9 cellular contexts compared by ENCODE assay signal in the genomic region with DNA sequence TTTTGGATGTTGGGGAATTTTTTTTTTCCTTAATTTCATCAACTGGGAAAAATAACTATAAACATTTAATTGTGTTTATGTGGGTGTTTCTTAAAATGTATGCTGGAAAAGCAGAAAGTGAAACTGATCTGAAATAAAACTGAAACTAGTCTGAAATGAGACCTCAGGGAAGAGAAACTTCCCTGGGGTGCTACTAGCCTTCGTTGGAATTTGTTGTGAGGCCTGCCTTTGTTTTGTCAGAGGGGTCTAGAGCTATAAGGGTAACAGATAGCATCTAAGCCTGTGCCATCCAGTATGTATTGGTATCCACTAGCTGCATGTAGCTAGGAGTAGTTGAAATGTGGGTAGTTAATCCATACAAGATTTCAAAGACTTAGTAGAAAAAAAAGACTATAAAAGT. TPM values are rescaled to one million over a fixed set of nuclear protein-coding genes. Genes with fewer than 3 reads are reported as not detected.
DNase-seq lines count a peak whose midpoint lies in the region; ATAC-seq and TF ChIP-seq lines count a peak whose summit lies in the region.
"Had no signal": no experiment of that assay in that cellular context is flagged by ENCODE, and none has a peak within 500 bp of the region (broad histone marks: within the 10 kb centered on the region; RNA-seq: fewer than 3 reads in every experiment).

No MANE protein-coding gene starts in this region.

- POLR2A ChIA-PET in CD4-positive, alpha-beta memory T cell (lab: Charles Lee; ENCODE audit: partially characterized antibody) = no interaction called here
- POLR2A ChIA-PET in HEK293T (lab: Yijun Ruan, JAX) = interaction anchor here (0.6 kb wide), 1 partner anchor 11 kb away, joined by 4 read pairs; no protein-coding TSS in a partner anchor

- no peaks in the 10 kb centered on the region for H3K79me2 ChIP-seq in OCI-LY3 (ENCODE audit: low read length)

- H3K9me3 Mint-ChIP-seq in CD4-positive, alpha-beta memory T cell = peaks cover 0 to 6% (median 0%) of the 10 kb centered on the region in 8 donors
- peaks cover 17% of the 10 kb centered on the region for H3K9me3 Mint-ChIP-seq in osteocyte (ENCODE audit: unreplicated experiment)

- peaks cover 0 to 4% of the 10 kb centered on the region in 2 donors for H3K9me3 ChIP-seq in CD4-positive, alpha-beta memory T cell (ENCODE audit: control insufficient read depth in 1 of 2, low read length in 2 of 2)
- H3K9me3 ChIP-seq in OCI-LY3 (ENCODE audit: insufficient read depth, low read length) = no peaks in the 10 kb centered on the region

- peak overlapping the region; percentile 56 to 85 (median 74) for H3K4me3 Mint-ChIP-seq in CD4-positive, alpha-beta memory T cell
- H3K4me3 Mint-ChIP-seq in osteocyte (ENCODE audit: unreplicated experiment) = peak overlapping the region; percentile 75

- intact Hi-C loops in CD4-positive, alpha-beta memory T cell (cut with micrococcal nuclease) = no loop called here
- intact Hi-C loops in posterior vena cava (cut with DNase I) = loop anchor here in 1 of 2 donors (10.0 kb wide), 1 partner anchor 108 kb away; no protein-coding TSS in a partner anchor

- H3K9ac ChIP-seq in OCI-LY3 (ENCODE audit: low read length) = no peak overlapping the region

- H3K36me3 Mint-ChIP-seq in CD4-positive, alpha-beta memory T cell = no peaks in the 10 kb centered on the region
- H3K36me3 Mint-ChIP-seq in osteocyte (ENCODE audit: unreplicated experiment) = peaks cover 28% of the 10 kb centered on the region

- ATAC-seq in GM19351 (IDR thresholded peaks at IDR 0.05; ENCODE audit: unreplicated experiment) = no peak

- H3K4me1 ChIP-seq in CD4-positive, alpha-beta memory T cell (ENCODE audit: insufficient read depth, low read length) = peaks cover 12% of the 10 kb centered on the region
- peaks cover 16% of the 10 kb centered on the region for H3K4me1 ChIP-seq in OCI-LY3 (ENCODE audit: low read length)

- H3K4me3 ChIP-seq in CD4-positive, alpha-beta memory T cell (ENCODE audit: low read length in 2 of 2) = no peak overlapping the region
- H3K4me3 ChIP-seq in OCI-LY3 (ENCODE audit: low read length) = no peak overlapping the region; the same call in 1 of the 2 replicates
- peak overlapping the region; percentile 11 for H3K4me3 ChIP-seq in epithelial cell of proximal tubule (ENCODE audit: low read depth, low read length)

- H4K20me1 ChIP-seq in OCI-LY3 (ENCODE audit: insufficient read depth, low read length) = no peaks in the 10 kb centered on the region

- H2AFZ ChIP-seq in OCI-LY3 (ENCODE audit: low read depth, low read length) = no peak overlapping the region

- H3K27ac Mint-ChIP-seq in CD4-positive, alpha-beta memory T cell = peak overlapping the region in 3 of 7 donors; percentile 54 to 76 (median 65)
- peak overlapping the region; percentile 93 for H3K27ac Mint-ChIP-seq in osteocyte (ENCODE audit: unreplicated experiment)

- TF ChIP-seq CTCF in OCI-LY3 (IDR thresholded peaks at IDR 0.05; ENCODE audit: low read depth, low read length) = no peak
- no peak for TF ChIP-seq CTCF in epithelial cell of proximal tubule (conservative IDR thresholded peaks at IDR 0.05; ENCODE audit: low read depth, low read length)
- TF ChIP-seq CTCF in osteocyte (IDR thresholded peaks at IDR 0.05) = no peak

- no peak overlapping the region for H3K27ac ChIP-seq in CD4-positive, alpha-beta memory T cell (ENCODE audit: low read depth, low read length)
- H3K27ac ChIP-seq in OCI-LY3 (ENCODE audit: low read length) = no peak overlapping the region

- DNase-seq in CD4-positive, alpha-beta memory T cell = no peak
- no peak for DNase-seq in epithelial cell of proximal tubule (ENCODE audit: low read depth)
- no peak for DNase-seq in osteocyte (ENCODE audit: extremely low spot score, unreplicated experiment)
- no peak for DNase-seq in posterior vena cava (ENCODE audit: low spot score)
- DNase-seq in retina = no peak
- DNase-seq in HEK293T (ENCODE audit: extremely low spot score) = no peak
- DNase-seq: Kasumi-1 had no signal

- H3K27me3 Mint-ChIP-seq in CD4-positive, alpha-beta memory T cell = no peaks in the 10 kb centered on the region
- no peaks in the 10 kb centered on the region for H3K27me3 Mint-ChIP-seq in osteocyte (ENCODE audit: unreplicated experiment)

- CTCF ChIA-PET in CD4-positive, alpha-beta memory T cell (lab: Charles Lee; ENCODE audit: partially characterized antibody) = no interaction called here
- CTCF ChIA-PET in HEK293T (lab: Yijun Ruan, JAX) = no interaction called here

- H3K4me2 ChIP-seq in OCI-LY3 (ENCODE audit: low read length) = peak overlapping the region; percentile 40

- H3K4me1 Mint-ChIP-seq in CD4-positive, alpha-beta memory T cell = peaks cover 10 to 30% (median 15%) of the 10 kb centered on the region in 4 donors
- peaks cover 60% of the 10 kb centered on the region for H3K4me1 Mint-ChIP-seq in osteocyte (ENCODE audit: unreplicated experiment)

- no peaks in the 10 kb centered on the region for H3K27me3 ChIP-seq in CD4-positive, alpha-beta memory T cell (ENCODE audit: insufficient read depth, low read length)
- no peaks in the 10 kb centered on the region for H3K27me3 ChIP-seq in OCI-LY3 (ENCODE audit: low read depth, low read length)

- H3K36me3 ChIP-seq in CD4-positive, alpha-beta memory T cell (ENCODE audit: insufficient read depth, low read length) = no peaks in the 10 kb centered on the region
- H3K36me3 ChIP-seq in OCI-LY3 (replicated peaks; ENCODE audit: low read depth, low read length) = no peaks in the 10 kb centered on the region

TF ChIP-seq in HEK293T, 16 proteins besides CTCF, POLR2A, EP300 and RAD21:
- TF ChIP-seq FOXM1 (IDR thresholded peaks at IDR 0.05; ENCODE audit: borderline replicate concordance) (no peak), NFRKB (IDR thresholded peaks at IDR 0.05) (no peak), L3MBTL2 (conservative IDR thresholded peaks at IDR 0.05) (no peak), CTBP1 (IDR thresholded peaks at IDR 0.05; ENCODE audit: borderline replicate concordance) (no peak)

RNA-seq across cellular contexts. Expression of gene ZNF618, which starts 10.4 kb away (rescaled TPM):
- 1 to 10 TPM in 1 of 2 experiments, under 1 TPM in 1; 0.80 to 1.7 TPM for total RNA-seq in CD4-positive, alpha-beta memory T cell
- polyA plus RNA-seq in CD4-positive, alpha-beta memory T cell = under 1 TPM in 1 of 2 donors, not detected in 1; 0.79 TPM
- total RNA-seq in epithelial cell of proximal tubule (3.9 and 5.6 TPM in 2 replicates), osteocyte (35.1 and 36.8 TPM in 2 replicates), posterior vena cava (1 to 10 TPM; 7.2 to 9.2 TPM)
